23 cellular contexts compared by ENCODE assay signal in the genomic region with DNA sequence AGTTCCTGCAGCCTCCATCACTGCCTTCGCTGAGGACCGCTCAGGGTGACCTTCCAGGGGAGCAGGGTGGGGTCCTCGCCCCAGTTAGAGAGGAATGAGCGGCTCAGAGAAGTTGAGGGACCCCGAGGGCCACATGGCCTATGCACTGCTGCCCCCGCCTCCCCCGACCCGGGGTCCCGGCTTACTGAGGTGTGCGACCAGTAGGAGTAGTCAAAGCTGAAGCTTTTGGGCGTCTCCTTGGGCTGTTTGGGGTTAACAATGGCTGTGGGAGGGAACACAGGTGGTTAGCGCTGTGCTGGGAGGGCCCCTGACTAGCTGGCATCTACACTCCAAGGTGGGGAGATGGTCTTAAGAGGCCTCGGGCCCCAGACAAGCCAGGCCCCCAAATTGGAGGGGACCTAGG. TPM values are rescaled to one million over a fixed set of nuclear protein-coding genes. Genes with fewer than 3 reads are reported as not detected.
DNase-seq lines count a peak whose midpoint lies in the region; ATAC-seq and TF ChIP-seq lines count a peak whose summit lies in the region.
"Had no signal": no experiment of that assay in that cellular context is flagged by ENCODE, and none has a peak within 500 bp of the region (broad histone marks: within the 10 kb centered on the region; RNA-seq: fewer than 3 reads in every experiment).

No MANE protein-coding gene starts in this region.

- no peaks in the 10 kb centered on the region; the same call in none of the 2 replicates for H3K36me3 ChIP-seq in BE2C

- H3K4me3 Mint-ChIP-seq in CD14-positive monocyte (no peak overlapping the region), nephron progenitor cell (no peak overlapping the region)
- H3K4me3 Mint-ChIP-seq: CD8-positive, alpha-beta memory T cell; GM23338 had no signal

- H3K36me3 Mint-ChIP-seq in CD14-positive monocyte (no peaks in the 10 kb centered on the region), nephron progenitor cell (ENCODE audit: low read depth) (no peaks in the 10 kb centered on the region)
- H3K36me3 Mint-ChIP-seq: CD8-positive, alpha-beta memory T cell had no signal

- no peak overlapping the region for H3K4me3 ChIP-seq in BE2C (ENCODE audit: low read depth, low read length)
- H3K4me3 ChIP-seq: GM23338, HAP-1 had no signal

- DNase-seq in BE2C = peak; percentile 6
- peak; percentile 16 for DNase-seq in CD14-positive monocyte (ENCODE audit: low spot score)
- peak; percentile 17 for DNase-seq in left ventricle myocardium superior
- peak; percentile 0 for DNase-seq in nephron progenitor cell
- DNase-seq in NCI-H1092 (lab: John Stamatoyannopoulos, UW) = no peak
- no peak for DNase-seq in COR-L47 (lab: John Stamatoyannopoulos, UW)
- DNase-seq: C1 segment of cervical spinal cord, KBM-7, MM.1S, NCI-H1048, NCI-H1436, NCI-H187 treated with DMSO at 0.1 percent for 48 hours, NCI-H2107, NCI-H446 treated with DMSO at 0.1 percent for 48 hours, NCI-H526 treated with DMSO at 0.1 percent for 48 hours, OCI-M1, SHP77 had no signal

- H3K4me1 ChIP-seq in BE2C = no peaks in the 10 kb centered on the region
- H3K4me1 ChIP-seq: HAP-1 had no signal

- no peak for ATAC-seq in left ventricle myocardium superior
- ATAC-seq in GM19452 (IDR thresholded peaks at IDR 0.05; ENCODE audit: unreplicated experiment) = no peak
- ATAC-seq in GM21825 (IDR thresholded peaks at IDR 0.05; ENCODE audit: unreplicated experiment) = no peak
- ATAC-seq: GM23338 had no signal

- H3K4me1 Mint-ChIP-seq in CD14-positive monocyte (no peaks in the 10 kb centered on the region), nephron progenitor cell (peaks cover 46% of the 10 kb centered on the region)
- H3K4me1 Mint-ChIP-seq: CD8-positive, alpha-beta memory T cell had no signal

- no peaks in the 10 kb centered on the region for H3K27me3 ChIP-seq in BE2C

- TF ChIP-seq CTCF in BE2C (IDR thresholded peaks at IDR 0.05; ENCODE audit: low read depth, low read length) (no peak), CD14-positive monocyte (IDR thresholded peaks at IDR 0.05) (no peak), nephron progenitor cell (IDR thresholded peaks at IDR 0.05) (no peak)

- H3K27ac Mint-ChIP-seq in CD14-positive monocyte (no peak overlapping the region), nephron progenitor cell (no peak overlapping the region)
- H3K27ac Mint-ChIP-seq: CD8-positive, alpha-beta memory T cell had no signal

- peaks cover 1 to 9% (median 2%) of the 10 kb centered on the region in 3 donors for H3K27me3 Mint-ChIP-seq in CD14-positive monocyte (ENCODE audit: low read depth in 3 of 3)
- H3K27me3 Mint-ChIP-seq in nephron progenitor cell (ENCODE audit: low read depth, poor library complexity) = peaks cover 3% of the 10 kb centered on the region

- intact Hi-C loops in CD14-positive monocyte (cut with micrococcal nuclease) = no loop called here
- intact Hi-C loops in left ventricle myocardium superior (cut with micrococcal nuclease) = no loop called here

- H3K9me3 Mint-ChIP-seq in CD14-positive monocyte = no peaks in the 10 kb centered on the region
- H3K9me3 Mint-ChIP-seq in nephron progenitor cell = no peaks in the 10 kb centered on the region
- H3K9me3 Mint-ChIP-seq: CD8-positive, alpha-beta memory T cell; GM23338 had no signal

- no peaks in the 10 kb centered on the region for H3K9me3 ChIP-seq in BE2C
- H3K9me3 ChIP-seq: HAP-1 had no signal

RNA-seq across cellular contexts. Expression of a gene that starts 31.0 kb away (rescaled TPM):
- 158 TPM for polyA plus RNA-seq in BE2C (2012; ENCODE audit: insufficient read depth, insufficient read length, low read depth)
- polyA plus RNA-seq in CD14-positive monocyte = not detected
- total RNA-seq in left ventricle myocardium superior = 1.6 TPM
- total RNA-seq: HT-29 had no signal
- polyA plus RNA-seq: CD8-positive, alpha-beta memory T cell had no signal

Comparison
In these comparisons a context has a peak if more than half of its experiments do, and no peak if none do; other contexts are left out.
1. DNase-seq: peak in BE2C (single experiment), CD14-positive monocyte (single experiment), left ventricle myocardium superior (single experiment) and nephron progenitor cell (single experiment); none in NCI-H1092 (single experiment) and COR-L47 (single experiment).